8 cellular contexts compared by ENCODE assay signal in genomic region chr10:87504667-87505365, GRCh38. TPM values are rescaled to one million over a fixed set of nuclear protein-coding genes. Genes with fewer than 3 reads are reported as not detected.
DNase-seq lines count a peak whose midpoint lies in the region; ATAC-seq lines count a peak whose summit lies in the region.

Gene MINPP1, plus strand, starts transcription at chr10:87504893. Its CDS starts 23 bp downstream, at chr10:87504916.

- H3K4me3 ChIP-seq in ACC112 (ENCODE audit: low read depth, low read length) = peak within 1 kb of the TSS; percentile 93

- peak within 1 kb of the TSS; percentile 14 to 87 (median 70) for H3K27ac Mint-ChIP-seq in immature natural killer cell

- peaks cover 20 to 46% of the 10 kb centered on the region in 2 donors for H3K4me1 Mint-ChIP-seq in immature natural killer cell

- peak; percentile 77 for ATAC-seq in GM18519 (IDR thresholded peaks at IDR 0.05; ENCODE audit: low FRiP score, unreplicated experiment)
- peak; percentile 85 for ATAC-seq in HG03039 (IDR thresholded peaks at IDR 0.05; ENCODE audit: unreplicated experiment)

- no peaks in the 10 kb centered on the region for H3K9me3 Mint-ChIP-seq in immature natural killer cell

- H3K27ac ChIP-seq in ACC112 (ENCODE audit: low read depth, low read length) = peak within 1 kb of the TSS; percentile 78
- H3K27ac ChIP-seq in caudate nucleus (ENCODE audit: low read depth, low read length) = peak within 1 kb of the TSS; percentile 84

- peaks cover 3 to 11% (median 4%) of the 10 kb centered on the region in 3 donors for H3K36me3 Mint-ChIP-seq in immature natural killer cell

- peaks cover 14% of the 10 kb centered on the region for H3K36me3 ChIP-seq in ACC112 (ENCODE audit: insufficient read depth, low read length)

- peaks cover 28% of the 10 kb centered on the region for H3K4me1 ChIP-seq in ACC112 (ENCODE audit: control insufficient read depth, insufficient read depth, low read length, unreplicated experiment)

- peak within 1 kb of the TSS; percentile 82 for H2AFZ ChIP-seq in ACC112 (ENCODE audit: low read length, unreplicated experiment)

- DNase-seq in NCI-H2171 treated with DMSO at 0.1 percent for 48 hours (lab: John Stamatoyannopoulos, UW) (peak; percentile 64), caudate nucleus (lab: John Stamatoyannopoulos, UW) (peak in 59 of 61 donors; percentile 11 to 91 (median 71)), immature natural killer cell (peak; percentile 63 to 68 (median 65)), smooth muscle cell of the brain vasculature (ENCODE audit: low read depth, low spot score) (peak; percentile 26)
- DNase-seq in activated CD4-positive, CD25-positive, alpha-beta regulatory T cell (lab: John Stamatoyannopoulos, UW) = peak; percentile 27 to 54 (median 42)

- H3K79me2 ChIP-seq in ACC112 (ENCODE audit: control insufficient read depth, insufficient read depth, low read length, unreplicated experiment) = peaks cover 39% of the 10 kb centered on the region

- peak within 1 kb of the TSS; percentile 81 to 93 (median 87) for H3K4me3 Mint-ChIP-seq in immature natural killer cell

- H3K27me3 ChIP-seq in ACC112 (ENCODE audit: insufficient read depth, low read length) = no peaks in the 10 kb centered on the region

- H3K27me3 Mint-ChIP-seq in immature natural killer cell (ENCODE audit: low read depth in 3 of 3) = peaks cover 0 to 8% (median 0%) of the 10 kb centered on the region in 3 donors

RNA-seq across cellular contexts. Expression of gene MINPP1, which starts in this region (rescaled TPM):
- 10 to 100 TPM in 2 of 3 donors, 1 to 10 TPM in 1; 8.2 to 16.1 (median 12.2) TPM for polyA plus RNA-seq in immature natural killer cell

Comparison
In these comparisons a context has a peak if more than half of its experiments do, and no peak if none do; other contexts are left out.
1. Peak in every context shown above with its lines: DNase-seq, ATAC-seq, H3K4me3 ChIP-seq and H3K27ac ChIP-seq.